ENCODE assay signal across 9 cellular contexts in the genomic region with DNA sequence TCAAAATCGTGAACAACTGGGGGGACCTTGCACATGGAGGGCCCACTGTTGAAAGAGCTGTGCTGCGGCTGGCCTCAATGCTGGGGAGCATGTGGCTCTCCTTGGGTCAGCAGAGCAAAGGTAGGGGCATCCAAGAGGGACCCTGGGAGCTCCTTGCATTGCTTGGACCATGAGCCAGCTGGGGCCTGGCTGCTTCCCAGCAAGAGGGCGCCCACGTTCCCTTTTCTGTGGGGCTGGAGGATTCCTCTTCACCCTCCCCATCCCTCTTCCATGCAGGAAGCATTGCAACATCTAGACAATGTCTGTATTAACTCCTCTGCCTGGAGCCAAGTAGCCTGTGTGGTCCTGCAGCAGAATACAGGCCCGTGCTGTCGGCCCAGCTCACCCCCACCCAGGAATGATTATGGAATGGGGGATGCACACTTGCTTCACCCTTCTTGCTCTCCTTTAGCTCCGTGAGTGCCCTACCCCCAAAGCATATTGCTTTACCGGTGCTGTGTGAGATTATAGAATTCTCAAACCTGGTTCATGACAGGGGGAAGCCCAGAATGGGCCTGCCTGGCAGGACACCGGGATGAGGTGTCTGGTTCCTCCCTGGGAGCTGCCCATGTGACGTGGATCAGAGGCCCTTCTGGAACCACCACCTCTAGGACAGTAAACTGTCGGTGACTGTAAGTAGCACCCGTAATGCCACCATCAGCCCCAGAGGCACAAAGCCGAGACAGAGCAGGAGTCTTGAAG.
A peak's percentile ranks its signal among the peaks of the same experiment; 100 is the strongest.
DNase-seq lines count a peak whose midpoint lies in the region; ATAC-seq and TF ChIP-seq lines count a peak whose summit lies in the region.
"Had no signal": no experiment of that assay in that cellular context is flagged by ENCODE, and none has a peak within 500 bp of the region (broad histone marks: within the 10 kb centered on the region; RNA-seq: fewer than 3 reads in every experiment).

No MANE protein-coding gene starts in this region.

- no peaks in the 10 kb centered on the region for H4K20me1 ChIP-seq in GM23338 (replicated peaks; ENCODE audit: insufficient read depth)

- H3K36me3 ChIP-seq in GM23338 (ENCODE audit: insufficient read depth) (no peaks in the 10 kb centered on the region), heart right ventricle (no peaks in the 10 kb centered on the region)
- H3K36me3 ChIP-seq: thoracic aorta had no signal

- intact Hi-C loops in heart right ventricle (cut with DNase I), result loop anchor here in 1 of 10 donors (10.0 kb wide), 1 partner anchor 425 kb away; no protein-coding TSS in a partner anchor

- H3F3A ChIP-seq in GM23338 (replicated peaks; ENCODE audit: low read depth), result no peaks in the 10 kb centered on the region

- 76 to 78% methylated on average over 13 of the region's 13 CpGs for WGBS in heart right ventricle, 2 donors

- H3K27ac ChIP-seq in GM23338 (ENCODE audit: low read depth) (no peak overlapping the region), heart right ventricle (peak overlapping the region in 3 of 10 donors; percentile 43 to 61 (median 48))

- H3K4me2 ChIP-seq in GM23338, result no peak overlapping the region

- no peak overlapping the region for H3K27ac Mint-ChIP-seq in GM23338
- H3K27ac Mint-ChIP-seq in stimulated activated memory B cell treated with anti-CD40 and anti-IgM and Interleukin-4, amounts not matched to agents 10 μg/mL and 1 μg/mL and 100 μg/mL, for 72 hours, result peak overlapping the region; percentile 76

- H3K9me2 ChIP-seq in GM23338 (ENCODE audit: insufficient read depth), result no peaks in the 10 kb centered on the region

- peaks cover 10% of the 10 kb centered on the region for H3K4me1 Mint-ChIP-seq in GM23338
- H3K4me1 Mint-ChIP-seq in stimulated activated memory B cell treated with anti-CD40 and anti-IgM and Interleukin-4, amounts not matched to agents 10 μg/mL and 1 μg/mL and 100 μg/mL, for 72 hours, result peaks cover 49% of the 10 kb centered on the region

- H3K9me3 Mint-ChIP-seq in GM23338, result peaks cover 13% of the 10 kb centered on the region
- no peaks in the 10 kb centered on the region for H3K9me3 Mint-ChIP-seq in stimulated activated memory B cell treated with anti-CD40 and anti-IgM and Interleukin-4, amounts not matched to agents 10 μg/mL and 1 μg/mL and 100 μg/mL, for 72 hours

- H3K4me3 ChIP-seq in GM23338 (no peak overlapping the region), heart right ventricle (no peak overlapping the region)
- H3K4me3 ChIP-seq: thoracic aorta had no signal

- no peaks in the 10 kb centered on the region for H3K79me2 ChIP-seq in GM23338 (replicated peaks; ENCODE audit: insufficient read depth)

- ATAC-seq in GM23338 (peak; percentile 83), heart right ventricle (peak in 6 of 8 donors; percentile 22 to 56 (median 34)), HG03139 (IDR thresholded peaks at IDR 0.05; ENCODE audit: unreplicated experiment) (no peak)
- no peak for ATAC-seq in stimulated activated memory B cell treated with anti-CD40 and anti-IgM and Interleukin-4, amounts not matched to agents 10 μg/mL and 1 μg/mL and 100 μg/mL, for 72 hours

- H3K27me3 ChIP-seq in GM23338 (ENCODE audit: insufficient read depth), result no peaks in the 10 kb centered on the region
- peaks cover 0 to 3% (median 0%) of the 10 kb centered on the region in 7 donors for H3K27me3 ChIP-seq in heart right ventricle

- H3K4me1 ChIP-seq in GM23338 (ENCODE audit: insufficient read depth), result 0 out of 2 replicates have a peak, but pooled peaks cover 6% of the 10 kb centered on the region
- peaks cover 0 to 12% (median 7%) of the 10 kb centered on the region in 9 donors for H3K4me1 ChIP-seq in heart right ventricle

- DNase-seq in GM23338 (ENCODE audit: low spot score) (no peak), RPMI7951 (ENCODE audit: low read depth) (peak; percentile 44), heart right ventricle (no peak), dedifferentiated amniotic fluid mesenchymal stem cell (ENCODE audit: extremely low spot score) (no peak), NCI-H1092 treated with DMSO at 0.1 percent for 48 hours (lab: John Stamatoyannopoulos, UW) (no peak)
- DNase-seq: central memory CD4-positive, alpha-beta T cell had no signal

- H3K36me3 Mint-ChIP-seq in GM23338 (ENCODE audit: low read depth), result peaks cover 6% of the 10 kb centered on the region; the same call in 2 of the 3 replicates
- no peaks in the 10 kb centered on the region for H3K36me3 Mint-ChIP-seq in stimulated activated memory B cell treated with anti-CD40 and anti-IgM and Interleukin-4, amounts not matched to agents 10 μg/mL and 1 μg/mL and 100 μg/mL, for 72 hours

- H2AFZ ChIP-seq in GM23338, result no peak overlapping the region; the same call in 1 of the 2 replicates

- peaks cover 7% of the 10 kb centered on the region for H3K27me3 Mint-ChIP-seq in GM23338 (ENCODE audit: insufficient read depth, low read depth, poor library complexity)
- no peaks in the 10 kb centered on the region for H3K27me3 Mint-ChIP-seq in stimulated activated memory B cell treated with anti-CD40 and anti-IgM and Interleukin-4, amounts not matched to agents 10 μg/mL and 1 μg/mL and 100 μg/mL, for 72 hours

- TF ChIP-seq CTCF in GM23338 (conservative IDR thresholded peaks at IDR 0.05; ENCODE audit: low read depth in 2 of 2) (peak; percentile 35 to 73), heart right ventricle (IDR thresholded peaks at IDR 0.05) (peak in 1 of 9 donors; percentile 15)

- no peak overlapping the region for H3K4me3 Mint-ChIP-seq in GM23338
- no peak overlapping the region for H3K4me3 Mint-ChIP-seq in stimulated activated memory B cell treated with anti-CD40 and anti-IgM and Interleukin-4, amounts not matched to agents 10 μg/mL and 1 μg/mL and 100 μg/mL, for 72 hours

- peaks cover 0 to 6% (median 0%) of the 10 kb centered on the region in 11 donors for H3K9me3 ChIP-seq in heart right ventricle
- H3K9me3 ChIP-seq: thoracic aorta had no signal

TF ChIP-seq in GM23338, 12 proteins besides CTCF, POLR2A, EP300 and RAD21 (continues in another document):
- TF ChIP-seq, protein P1, sequence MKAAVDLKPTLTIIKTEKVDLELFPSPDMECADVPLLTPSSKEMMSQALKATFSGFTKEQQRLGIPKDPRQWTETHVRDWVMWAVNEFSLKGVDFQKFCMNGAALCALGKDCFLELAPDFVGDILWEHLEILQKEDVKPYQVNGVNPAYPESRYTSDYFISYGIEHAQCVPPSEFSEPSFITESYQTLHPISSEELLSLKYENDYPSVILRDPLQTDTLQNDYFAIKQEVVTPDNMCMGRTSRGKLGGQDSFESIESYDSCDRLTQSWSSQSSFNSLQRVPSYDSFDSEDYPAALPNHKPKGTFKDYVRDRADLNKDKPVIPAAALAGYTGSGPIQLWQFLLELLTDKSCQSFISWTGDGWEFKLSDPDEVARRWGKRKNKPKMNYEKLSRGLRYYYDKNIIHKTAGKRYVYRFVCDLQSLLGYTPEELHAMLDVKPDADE (IDR thresholded peaks at IDR 0.05), result no peak
- TF ChIP-seq STAT1 (IDR thresholded peaks at IDR 0.05; ENCODE audit: unreplicated experiment) (no peak), JUNB (IDR thresholded peaks at IDR 0.05; ENCODE audit: unreplicated experiment) (no peak), EZH2 (IDR thresholded peaks at IDR 0.05; ENCODE audit: low read depth, unreplicated experiment) (no peak), CREB1 (CRISPR knock-in tag; IDR thresholded peaks at IDR 0.05; ENCODE audit: low read depth) (no peak), NANOG (IDR thresholded peaks at IDR 0.05; ENCODE audit: borderline replicate concordance) (no peak), EZH2phosphoT487 (IDR thresholded peaks at IDR 0.05; ENCODE audit: unreplicated experiment) (no peak), POLR2AphosphoS5 (IDR thresholded peaks at IDR 0.05; ENCODE audit: low read depth) (no peak), ZNF114 (CRISPR knock-in tag; IDR thresholded peaks at IDR 0.05) (no peak)

Comparison
In these comparisons a context has a peak if more than half of its experiments do, and no peak if none do; other contexts are left out.
1. ATAC-seq: peak in GM23338 (single experiment) and heart right ventricle (6 of 8); none in stimulated activated memory B cell treated with anti-CD40 and anti-IgM and Interleukin-4, amounts not matched to agents 10 μg/mL and 1 μg/mL and 100 μg/mL, for 72 hours (single experiment) and HG03139 (single experiment).